Comparison of ENCODE assay signal across 2 cellular contexts in genomic region chr3:147405552-147406254, GRCh38.
TF ChIP-seq lines count a peak whose summit lies in the region.

No MANE protein-coding gene starts in this region.

TF ChIP-seq in WTC11, 78 proteins besides CTCF, POLR2A, EP300 and RAD21:
- no peak for TF ChIP-seq ZNF532 (CRISPR knock-in tag; IDR thresholded peaks at IDR 0.05; ENCODE audit: borderline replicate concordance)
- TF ChIP-seq ZNF416 (CRISPR knock-in tag; IDR thresholded peaks at IDR 0.05): no peak
- no peak for TF ChIP-seq HMGXB4 (CRISPR knock-in tag; IDR thresholded peaks at IDR 0.05)
- TF ChIP-seq E2F4 (CRISPR knock-in tag; IDR thresholded peaks at IDR 0.05; ENCODE audit: borderline replicate concordance, low read depth): no peak
- TF ChIP-seq CDX4 (CRISPR knock-in tag; IDR thresholded peaks at IDR 0.05; ENCODE audit: borderline replicate concordance): no peak
- TF ChIP-seq SP1 (CRISPR knock-in tag; conservative IDR thresholded peaks at IDR 0.05): no peak
- TF ChIP-seq ELF4 (CRISPR knock-in tag; IDR thresholded peaks at IDR 0.05; ENCODE audit: low read depth): no peak
- no peak for TF ChIP-seq CREB1 (CRISPR knock-in tag; IDR thresholded peaks at IDR 0.05)
- no peak for TF ChIP-seq ZNF396 (CRISPR knock-in tag; IDR thresholded peaks at IDR 0.05; ENCODE audit: borderline replicate concordance)
- no peak for TF ChIP-seq FOXP1 (CRISPR knock-in tag; IDR thresholded peaks at IDR 0.05; ENCODE audit: borderline replicate concordance)
- TF ChIP-seq FOXJ3 (CRISPR knock-in tag; IDR thresholded peaks at IDR 0.05; ENCODE audit: borderline replicate concordance): no peak
- no peak for TF ChIP-seq PRDM15 (CRISPR knock-in tag; IDR thresholded peaks at IDR 0.05)

TF ChIP-seq in H1, 55 proteins besides CTCF, POLR2A, EP300 and RAD21:
- TF ChIP-seq HDAC2 (IDR thresholded peaks at IDR 0.05; ENCODE audit: borderline replicate concordance in 1 of 2, low read depth in 2 of 2, low read length in 2 of 2) (no peak), ATF3 (IDR thresholded peaks at IDR 0.05; ENCODE audit: insufficient read depth, low read depth, low read length) (no peak), SIX5 (IDR thresholded peaks at IDR 0.05; ENCODE audit: low read depth, low read length) (no peak), CHD1 (IDR thresholded peaks at IDR 0.05; ENCODE audit: low read depth, low read length) (no peak), HDAC6 (IDR thresholded peaks at IDR 0.05; ENCODE audit: low read depth, low read length) (no peak), CEBPB (IDR thresholded peaks at IDR 0.05; ENCODE audit: low read depth, low read length) (no peak), SUZ12 (IDR thresholded peaks at IDR 0.05; ENCODE audit: low read length) (peak; percentile 70; the same call in 1 of the 2 replicates), ASH2L (IDR thresholded peaks at IDR 0.05; ENCODE audit: low read length) (no peak), KDM4A (IDR thresholded peaks at IDR 0.05; ENCODE audit: low read depth, low read length, severe bottlenecking) (peak; percentile 21), GTF2F1 (IDR thresholded peaks at IDR 0.05; ENCODE audit: borderline replicate concordance, low read depth, low read length) (no peak), SAP30 (IDR thresholded peaks at IDR 0.05; ENCODE audit: insufficient read depth, insufficient replicate concordance, low read length) (no peak), EZH2 (IDR thresholded peaks at IDR 0.05; ENCODE audit: low read depth, low read length, severe bottlenecking) (peak; percentile 81), TEAD4 (IDR thresholded peaks at IDR 0.05; ENCODE audit: low read depth, low read length) (no peak), TCF12 (IDR thresholded peaks at IDR 0.05; ENCODE audit: low read depth, low read length) (no peak), E2F6 (IDR thresholded peaks at IDR 0.05) (no peak), SIRT6 (IDR thresholded peaks at IDR 0.05; ENCODE audit: low read length) (no peak), ATF2 (IDR thresholded peaks at IDR 0.05; ENCODE audit: low read length) (no peak), SP1 (IDR thresholded peaks at IDR 0.05; ENCODE audit: low read depth, low read length) (no peak), CBX5 (IDR thresholded peaks at IDR 0.05; ENCODE audit: low read depth, low read length) (no peak), CREB1 (IDR thresholded peaks at IDR 0.05) (no peak), SRF (IDR thresholded peaks at IDR 0.05; ENCODE audit: low read depth, low read length) (no peak), CHD2 (IDR thresholded peaks at IDR 0.05; ENCODE audit: low read length) (no peak), BRCA1 (IDR thresholded peaks at IDR 0.05; ENCODE audit: low read depth, low read length) (no peak), POU5F1 (IDR thresholded peaks at IDR 0.05; ENCODE audit: low read depth, low read length) (no peak), RFX5 (IDR thresholded peaks at IDR 0.05; ENCODE audit: borderline replicate concordance, low read depth, low read length) (no peak), RNF2 (IDR thresholded peaks at IDR 0.05; ENCODE audit: borderline replicate concordance, low read depth, low read length, missing control alignments, poor library complexity, severe bottlenecking) (peak; percentile 5), SP4 (IDR thresholded peaks at IDR 0.05; ENCODE audit: low read length) (no peak), TAF7 (optimal IDR thresholded peaks at IDR 0.05; ENCODE audit: borderline replicate concordance, low read depth, low read length) (no peak), BCL11A (IDR thresholded peaks at IDR 0.05; ENCODE audit: low read depth in 2 of 2, low read length in 2 of 2) (no peak), RXRA (IDR thresholded peaks at IDR 0.05; ENCODE audit: insufficient read depth, low read depth, low read length) (no peak), CHD7 (IDR thresholded peaks at IDR 0.05; ENCODE audit: insufficient replicate concordance, low read length) (no peak), FOSL1 (IDR thresholded peaks at IDR 0.05; ENCODE audit: insufficient read depth, low read depth, low read length) (no peak)
TF ChIP-seq in H1: peak in this region for 4.
